20 cellular contexts compared by ENCODE assay signal in genomic region chr7:13532028-13532753, GRCh38.
DNase-seq lines count a peak whose midpoint lies in the region; ATAC-seq and TF ChIP-seq lines count a peak whose summit lies in the region.
"Had no signal": no experiment of that assay in that cellular context is flagged by ENCODE, and none has a peak within 500 bp of the region (broad histone marks: within the 10 kb centered on the region; RNA-seq: fewer than 3 reads in every experiment).

No MANE protein-coding gene starts in this region.

- H3K27me3 Mint-ChIP-seq in effector memory CD8-positive, alpha-beta T cell = no peaks in the 10 kb centered on the region
- H3K27me3 Mint-ChIP-seq in natural killer cell (ENCODE audit: low read depth in 2 of 2) = no peaks in the 10 kb centered on the region
- H3K27me3 Mint-ChIP-seq: stimulated activated naive CD8-positive, alpha-beta T cell treated with anti-CD3 and anti-CD28 coated beads, Interleukin-15, Interleukin-2, amounts not matched to agents 100 ng/mL and 50 ng/mL, for 24 hours had no signal

- no peaks in the 10 kb centered on the region for H3K36me3 ChIP-seq in BE2C
- H3K36me3 ChIP-seq: brain microvascular endothelial cell, colonic mucosa, transverse colon had no signal

- H3K27ac ChIP-seq in foreskin keratinocyte = no peak overlapping the region
- H3K27ac ChIP-seq: brain microvascular endothelial cell, colonic mucosa, hepatocyte, skin epidermis, transverse colon had no signal

- H3K27me3 ChIP-seq in BE2C = no peaks in the 10 kb centered on the region
- H3K27me3 ChIP-seq in foreskin keratinocyte = no peaks in the 10 kb centered on the region
- H3K27me3 ChIP-seq: brain microvascular endothelial cell, colonic mucosa, hepatocyte, transverse colon had no signal

- peak overlapping the region in 1 of 2 donors; percentile 25 for H3K27ac Mint-ChIP-seq in effector memory CD8-positive, alpha-beta T cell
- H3K27ac Mint-ChIP-seq in natural killer cell = no peak overlapping the region
- H3K27ac Mint-ChIP-seq: stimulated activated naive CD8-positive, alpha-beta T cell treated with anti-CD3 and anti-CD28 coated beads, Interleukin-15, Interleukin-2, amounts not matched to agents 100 ng/mL and 50 ng/mL, for 24 hours had no signal

- H3K9me3 ChIP-seq in BE2C = no peaks in the 10 kb centered on the region
- H3K9me3 ChIP-seq: colonic mucosa, mucosa of descending colon, transverse colon had no signal

- intact Hi-C loops in natural killer cell (cut with micrococcal nuclease) = no loop called here

- H3K4me1 ChIP-seq in BE2C (peaks cover 3% of the 10 kb centered on the region; the same call in 1 of the 2 replicates), foreskin keratinocyte (no peaks in the 10 kb centered on the region)
- H3K4me1 ChIP-seq: colonic mucosa, transverse colon had no signal

- no peaks in the 10 kb centered on the region for H3K9me3 Mint-ChIP-seq in effector memory CD8-positive, alpha-beta T cell
- peaks cover 0 to 2% of the 10 kb centered on the region in 2 donors for H3K9me3 Mint-ChIP-seq in natural killer cell
- H3K9me3 Mint-ChIP-seq: stimulated activated naive CD8-positive, alpha-beta T cell treated with anti-CD3 and anti-CD28 coated beads, Interleukin-15, Interleukin-2, amounts not matched to agents 100 ng/mL and 50 ng/mL, for 24 hours had no signal

- peak overlapping the region; percentile 29 to 38 for H3K4me3 Mint-ChIP-seq in effector memory CD8-positive, alpha-beta T cell
- H3K4me3 Mint-ChIP-seq in natural killer cell = no peak overlapping the region
- H3K4me3 Mint-ChIP-seq: stimulated activated naive CD8-positive, alpha-beta T cell treated with anti-CD3 and anti-CD28 coated beads, Interleukin-15, Interleukin-2, amounts not matched to agents 100 ng/mL and 50 ng/mL, for 24 hours had no signal

- ATAC-seq in effector memory CD8-positive, alpha-beta T cell (replicated peaks) = no peak
- ATAC-seq in natural killer cell = no peak
- ATAC-seq in foreskin keratinocyte = no peak
- ATAC-seq: mucosa of descending colon had no signal

- peaks cover 7 to 14% of the 10 kb centered on the region in 2 donors for H3K4me1 Mint-ChIP-seq in effector memory CD8-positive, alpha-beta T cell (ENCODE audit: low read depth in 2 of 2)
- no peaks in the 10 kb centered on the region for H3K4me1 Mint-ChIP-seq in natural killer cell

- TF ChIP-seq CTCF in BE2C (IDR thresholded peaks at IDR 0.05; ENCODE audit: low read depth, low read length) (no peak), natural killer cell (IDR thresholded peaks at IDR 0.05) (no peak), foreskin keratinocyte (conservative IDR thresholded peaks at IDR 0.05) (no peak)

- peak overlapping the region; percentile 10; the same call in 1 of the 2 replicates for H3K4me3 ChIP-seq in BE2C (ENCODE audit: low read depth, low read length)
- H3K4me3 ChIP-seq: colonic mucosa, hepatocyte, mucosa of descending colon, skin epidermis, transverse colon had no signal

- H3K36me3 Mint-ChIP-seq in effector memory CD8-positive, alpha-beta T cell (ENCODE audit: insufficient read depth) = no peaks in the 10 kb centered on the region
- no peaks in the 10 kb centered on the region for H3K36me3 Mint-ChIP-seq in natural killer cell

- DNase-seq in BE2C (no peak), ELR (ENCODE audit: low read depth) (peak; percentile 22), NCI-H748 (lab: John Stamatoyannopoulos, UW; ENCODE audit: unreplicated experiment) (peak; percentile 65), natural killer cell (no peak), foreskin keratinocyte (no peak), nucleus accumbens (lab: John Stamatoyannopoulos, UW) (no peak)
- DNase-seq in effector memory CD8-positive, alpha-beta T cell = no peak
- DNase-seq: activated CD4-positive, alpha-beta T cell treated with anti-CD3 and anti-CD28 coated beads, Interleukin-2, amount 50 U/mL, for 1 hour; activated CD8-positive, alpha-beta memory T cell treated with anti-CD3 and anti-CD28 coated beads, Interleukin-2, amount 50 U/mL, for 48 hours; activated effector memory CD4-positive, alpha-beta T cell treated with Interleukin-2 at 50 U/mL for 16 hours; brain microvascular endothelial cell; colonic mucosa; mucosa of descending colon; NCI-H1694; Right ventricle myocardium superior; stimulated activated CD4-positive, alpha-beta T cell treated with anti-CD3 and anti-CD28 coated beads, Interleukin-2, amount 100 ng/mL, for 48 hours; transverse colon had no signal

Comparison
In these comparisons a context has a peak if more than half of its experiments do, and no peak if none do; other contexts are left out.
1. DNase-seq: peak in ELR (single experiment) and NCI-H748 (single experiment); none in BE2C (single experiment), effector memory CD8-positive, alpha-beta T cell (0 of 3), natural killer cell (single experiment), foreskin keratinocyte (0 of 2) and nucleus accumbens (0 of 56).